Comparison of ENCODE assay signal across 22 cellular contexts in genomic region chr3:8638994-8639393, GRCh38. TPM values are rescaled to one million over a fixed set of nuclear protein-coding genes. Genes with fewer than 3 reads are reported as not detected.
DNase-seq lines count a peak whose midpoint lies in the region; ATAC-seq and TF ChIP-seq lines count a peak whose summit lies in the region.
"Had no signal": no experiment of that assay in that cellular context is flagged by ENCODE, and none has a peak within 500 bp of the region (broad histone marks: within the 10 kb centered on the region; RNA-seq: fewer than 3 reads in every experiment).

No MANE protein-coding gene starts in this region.

- H3K27me3 ChIP-seq in right cardiac atrium (ENCODE audit: control insufficient read depth, insufficient read depth) (no peaks in the 10 kb centered on the region), psoas muscle (ENCODE audit: insufficient read depth in 3 of 3, low read length in 2 of 3) (no peaks in the 10 kb centered on the region)
- H3K27me3 ChIP-seq: BE2C, tibial nerve had no signal

- H3K27ac ChIP-seq in right cardiac atrium (ENCODE audit: low read length) (no peak overlapping the region), psoas muscle (no peak overlapping the region)
- H3K27ac ChIP-seq: tibial nerve had no signal

- no peaks in the 10 kb centered on the region for H3K36me3 Mint-ChIP-seq in T-helper 2 cell treated with Interferon-gamma antibody and Interleukin-4, amounts not matched to agents 5 μg/mL and 100 μg/mL, for 36 hours (ENCODE audit: low read depth)
- H3K36me3 Mint-ChIP-seq: activated naive CD8-positive, alpha-beta T cell treated with anti-CD3 and anti-CD28 coated beads, Interleukin-2, amount 10 ng/mL, durations not matched to agents 7 days and 5 days had no signal

- H3K4me3 ChIP-seq in right cardiac atrium (ENCODE audit: low read length) (no peak overlapping the region), psoas muscle (no peak overlapping the region)
- H3K4me3 ChIP-seq: smooth muscle cell, tibial nerve had no signal

- no peaks in the 10 kb centered on the region for H3K36me3 ChIP-seq in psoas muscle (ENCODE audit: insufficient read depth in 1 of 2, low read depth in 1 of 2)
- H3K36me3 ChIP-seq: BE2C, tibial nerve had no signal

- no peak overlapping the region for H3K27ac Mint-ChIP-seq in T-helper 2 cell treated with Interferon-gamma antibody and Interleukin-4, amounts not matched to agents 5 μg/mL and 100 μg/mL, for 36 hours
- H3K27ac Mint-ChIP-seq: activated CD8-positive, alpha-beta T cell treated with anti-CD3 and anti-CD28 coated beads, Interleukin-2, amount 10 ng/mL, durations not matched to agents 7 days and 5 days; activated naive CD8-positive, alpha-beta T cell treated with anti-CD3 and anti-CD28 coated beads, Interleukin-2, amount 10 ng/mL, durations not matched to agents 7 days and 5 days; T-helper 17 cell had no signal

- peak; percentile 92 for TF ChIP-seq EP300 in Ishikawa (IDR thresholded peaks at IDR 0.05; ENCODE audit: borderline replicate concordance)

- peaks cover 5% of the 10 kb centered on the region for H3K4me1 ChIP-seq in right cardiac atrium (ENCODE audit: control insufficient read depth, insufficient read depth, low read length)
- no peaks in the 10 kb centered on the region for H3K4me1 ChIP-seq in psoas muscle
- H3K4me1 ChIP-seq: BE2C, tibial nerve had no signal

- TF ChIP-seq CTCF in psoas muscle (IDR thresholded peaks at IDR 0.05): no peak
- no peak for TF ChIP-seq CTCF in GM20000 (IDR thresholded peaks at IDR 0.05; ENCODE audit: extremely low read depth, missing control alignments)

- H3K9me3 ChIP-seq in right cardiac atrium (ENCODE audit: control insufficient read depth, low read length) (no peaks in the 10 kb centered on the region), psoas muscle (no peaks in the 10 kb centered on the region)
- H3K9me3 ChIP-seq: BE2C, SK-N-SH, tibial nerve had no signal

- no peak overlapping the region for H3K4me3 Mint-ChIP-seq in T-helper 2 cell treated with Interferon-gamma antibody and Interleukin-4, amounts not matched to agents 5 μg/mL and 100 μg/mL, for 36 hours
- H3K4me3 Mint-ChIP-seq: activated CD8-positive, alpha-beta T cell treated with anti-CD3 and anti-CD28 coated beads, Interleukin-2, amount 10 ng/mL, durations not matched to agents 7 days and 5 days; activated naive CD8-positive, alpha-beta T cell treated with anti-CD3 and anti-CD28 coated beads, Interleukin-2, amount 10 ng/mL, durations not matched to agents 7 days and 5 days; T-helper 17 cell had no signal

- intact Hi-C loops in right cardiac atrium (cut with DNase I): no loop called here
- intact Hi-C loops in psoas muscle (cut with DNase I): no loop called here

- 35% methylated on average over 11 of the region's 11 CpGs for whole genome bisulfite sequencing in right cardiac atrium
- 16 to 30% (median 19%) methylated on average over 11 of the region's 11 CpGs for WGBS in psoas muscle, 3 donors

- H3K27me3 Mint-ChIP-seq in T-helper 2 cell treated with Interferon-gamma antibody and Interleukin-4, amounts not matched to agents 5 μg/mL and 100 μg/mL, for 36 hours (ENCODE audit: low read depth): peaks cover 6% of the 10 kb centered on the region

- ATAC-seq in right cardiac atrium (peak; percentile 76 to 89), psoas muscle (peak; percentile 23 to 69 (median 50))
- ATAC-seq: activated CD8-positive, alpha-beta T cell treated with anti-CD3 and anti-CD28 coated beads, Interleukin-2, amount 10 ng/mL, durations not matched to agents 7 days and 5 days; T-helper 17 cell had no signal

- DNase-seq in dermis blood vessel endothelial cell: peak; percentile 58
- peak; percentile 49 to 79 (median 72) for DNase-seq in right cardiac atrium
- no peak for DNase-seq in psoas muscle
- DNase-seq in T-helper 2 cell treated with Interferon-gamma antibody and Interleukin-4, amounts not matched to agents 5 μg/mL and 100 μg/mL, for 36 hours (ENCODE audit: low spot score): no peak
- no peak for DNase-seq in NCI-H1417 treated with DMSO at 0.1 percent for 48 hours (lab: John Stamatoyannopoulos, UW)
- no peak for DNase-seq in UCSD-AML1 (lab: John Stamatoyannopoulos, UW; ENCODE audit: unreplicated experiment)
- no peak for DNase-seq in GM20000 (ENCODE audit: low spot score)
- DNase-seq: activated CD8-positive, alpha-beta T cell treated with anti-CD3 and anti-CD28 coated beads, Interleukin-2, amount 10 ng/mL, durations not matched to agents 7 days and 5 days; activated effector memory CD4-positive, alpha-beta T cell treated with Interleukin-2 at 50 U/mL for 16 hours; activated naive CD8-positive, alpha-beta T cell treated with anti-CD3 and anti-CD28 coated beads, Interleukin-2, amount 10 ng/mL, durations not matched to agents 7 days and 5 days; BE2C; cerebellar nuclear complex; H7; mammary epithelial cell; NCI-H345; SK-N-SH; T-helper 17 cell had no signal

- no peak for TF ChIP-seq RAD21 in Ishikawa (IDR thresholded peaks at IDR 0.05; ENCODE audit: low read depth)

- H3K9me3 Mint-ChIP-seq in T-helper 2 cell treated with Interferon-gamma antibody and Interleukin-4, amounts not matched to agents 5 μg/mL and 100 μg/mL, for 36 hours: no peaks in the 10 kb centered on the region
- H3K9me3 Mint-ChIP-seq: activated naive CD8-positive, alpha-beta T cell treated with anti-CD3 and anti-CD28 coated beads, Interleukin-2, amount 10 ng/mL, durations not matched to agents 7 days and 5 days had no signal

- no peaks in the 10 kb centered on the region for H3K4me1 Mint-ChIP-seq in T-helper 2 cell treated with Interferon-gamma antibody and Interleukin-4, amounts not matched to agents 5 μg/mL and 100 μg/mL, for 36 hours (ENCODE audit: low read depth)
- H3K4me1 Mint-ChIP-seq: activated naive CD8-positive, alpha-beta T cell treated with anti-CD3 and anti-CD28 coated beads, Interleukin-2, amount 10 ng/mL, durations not matched to agents 7 days and 5 days; T-helper 17 cell had no signal

TF ChIP-seq in Ishikawa, 13 proteins besides CTCF, POLR2A, EP300 and RAD21:
- TF ChIP-seq USF1 (IDR thresholded peaks at IDR 0.05) (no peak), TCF12 (IDR thresholded peaks at IDR 0.05; ENCODE audit: low read depth) (peak; percentile 87), YY1 (IDR thresholded peaks at IDR 0.05; ENCODE audit: low read depth) (peak; percentile 53; the same call in 1 of the 2 replicates), TEAD4 (IDR thresholded peaks at IDR 0.05) (peak; percentile 77), TAF1 (IDR thresholded peaks at IDR 0.05; ENCODE audit: low read depth) (no peak), CEBPB (IDR thresholded peaks at IDR 0.05) (peak; percentile 1; the same call in 1 of the 2 replicates), REST (IDR thresholded peaks at IDR 0.05; ENCODE audit: low read depth) (no peak), NFIC (IDR thresholded peaks at IDR 0.05) (peak; percentile 80), CREB1 (IDR thresholded peaks at IDR 0.05; ENCODE audit: low read depth) (peak; percentile 34; the same call in 1 of the 2 replicates)
- TF ChIP-seq, protein P1, sequence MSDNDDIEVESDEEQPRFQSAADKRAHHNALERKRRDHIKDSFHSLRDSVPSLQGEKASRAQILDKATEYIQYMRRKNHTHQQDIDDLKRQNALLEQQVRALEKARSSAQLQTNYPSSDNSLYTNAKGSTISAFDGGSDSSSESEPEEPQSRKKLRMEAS (IDR thresholded peaks at IDR 0.05): no peak

RNA-seq across cellular contexts. Expression of gene SSUH2, which starts 5.6 kb away (rescaled TPM):
- total RNA-seq in dermis blood vessel endothelial cell: not detected in 2 replicates
- 1 to 10 TPM in 1 of 4 donors, under 1 TPM in 3; 0.51 to 1.4 (median 0.68) TPM for total RNA-seq in right cardiac atrium
- 1.8 TPM for polyA plus RNA-seq in right cardiac atrium
- total RNA-seq in psoas muscle: 1 to 10 TPM in 1 of 4 donors, under 1 TPM in 3; 0.24 to 1.1 (median 0.53) TPM
- polyA plus RNA-seq in psoas muscle: under 1 TPM; 0.11 to 0.49 (median 0.36) TPM
- total RNA-seq: activated naive CD8-positive, alpha-beta T cell treated with anti-CD3 and anti-CD28 coated beads, Interleukin-2, amount 10 ng/mL, durations not matched to agents 7 days and 5 days; epithelial cell of proximal tubule; kidney epithelial cell; T-helper 17 cell had no signal
- polyA plus RNA-seq: smooth muscle cell had no signal

Comparison
In these comparisons a context has a peak if more than half of its experiments do, and no peak if none do; other contexts are left out.
1. DNase-seq: peak in dermis blood vessel endothelial cell (single experiment) and right cardiac atrium (3 of 3); none in psoas muscle (0 of 2), T-helper 2 cell treated with Interferon-gamma antibody and Interleukin-4, amounts not matched to agents 5 μg/mL and 100 μg/mL, for 36 hours (single experiment), NCI-H1417 treated with DMSO at 0.1 percent for 48 hours (single experiment), UCSD-AML1 (single experiment) and GM20000 (single experiment).